Comparison of ENCODE assay signal across 1 cellular context in genomic region chr2:217931846-217932560, GRCh38.
TF ChIP-seq lines count a peak whose summit lies in the region.

No MANE protein-coding gene starts in this region.

TF ChIP-seq in HepG2, 621 proteins besides CTCF, POLR2A, EP300 and RAD21 (continued from another document):
- TF ChIP-seq ZNF318 (CRISPR knock-in tag; IDR thresholded peaks at IDR 0.05) (no peak), ZNF629 (CRISPR knock-in tag; conservative IDR thresholded peaks at IDR 0.05) (peak; percentile 67)
